In the genomic region with DNA sequence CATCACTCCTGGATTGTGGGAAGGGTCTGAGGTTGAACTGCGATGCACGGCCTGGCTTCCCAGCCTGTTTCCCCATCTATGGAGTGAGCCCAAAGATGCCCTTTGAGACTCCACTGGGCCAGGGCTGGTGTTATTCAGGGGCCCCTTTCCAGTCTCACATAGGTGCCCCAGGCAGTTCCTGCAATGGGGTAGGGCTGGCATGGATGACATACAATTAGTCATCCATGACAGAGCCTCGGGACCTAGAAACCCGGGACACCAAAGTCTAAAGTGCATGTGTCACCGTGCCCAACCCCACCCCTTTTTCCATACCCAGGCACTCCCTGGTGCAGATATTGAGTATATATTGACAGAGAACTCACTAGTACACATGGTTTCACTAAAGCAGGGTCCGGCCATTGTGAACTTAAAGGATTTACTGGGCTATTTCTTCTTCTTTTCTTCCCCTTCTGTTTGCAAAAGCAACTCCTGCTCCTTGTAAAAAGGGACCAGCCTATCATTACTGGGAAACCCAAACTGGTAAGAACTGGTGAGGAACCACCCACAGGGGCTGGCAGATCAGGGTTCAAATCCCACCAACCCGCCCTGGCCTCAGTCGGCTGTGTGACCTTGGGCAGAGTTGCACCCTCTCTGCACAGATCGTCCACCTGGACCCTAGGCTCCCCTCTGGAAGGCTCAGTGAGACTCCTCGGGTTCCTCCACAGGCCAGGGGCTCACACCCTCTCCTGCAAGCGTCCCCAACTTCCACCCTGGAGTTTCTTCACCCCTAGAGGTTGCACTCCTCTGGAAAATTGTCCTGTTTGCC, we compare ENCODE assay signal across 10 cellular contexts. TPM values are rescaled to one million over a fixed set of nuclear protein-coding genes. Genes with fewer than 3 reads are reported as not detected.
DNase-seq lines count a peak whose midpoint lies in the region; ATAC-seq and TF ChIP-seq lines count a peak whose summit lies in the region.
"Had no signal": no experiment of that assay in that cellular context is flagged by ENCODE, and none has a peak within 500 bp of the region (broad histone marks: within the 10 kb centered on the region; RNA-seq: fewer than 3 reads in every experiment).

No MANE protein-coding gene starts in this region.

- TF ChIP-seq CTCF in breast epithelium (IDR thresholded peaks at IDR 0.05): no peak
- no peak for TF ChIP-seq CTCF in dorsolateral prefrontal cortex (IDR thresholded peaks at IDR 0.05 in 54 of 56, conservative IDR thresholded peaks at IDR 0.05 in 2 of 56; ENCODE audit: low read depth in 1 of 56, partially characterized antibody in 56 of 56)

- H3K9me3 ChIP-seq in breast epithelium: no peaks in the 10 kb centered on the region

- TF ChIP-seq POLR2A in breast epithelium (IDR thresholded peaks at IDR 0.05): no peak

- intact Hi-C loops in breast epithelium (cut with DNase I; ENCODE audit: low total_unique reads) (loop anchor here (5.0 kb wide), 1 partner anchor 770 kb away; the partner anchor contains the start of gene CPAMD8), dorsolateral prefrontal cortex (cut with DNase I) (no loop called here)

- H3K9me3 Mint-ChIP-seq in natural killer cell treated with Interleukin-12 subunit alpha and Interleukin-12 subunit beta and Interleukin-15 and Interleukin-18, amount 100 ng/mL, for 72 hours: no peaks in the 10 kb centered on the region

- H3K4me1 Mint-ChIP-seq in natural killer cell treated with Interleukin-12 subunit alpha and Interleukin-12 subunit beta and Interleukin-15 and Interleukin-18, amount 100 ng/mL, for 72 hours (ENCODE audit: low read depth in 2 of 2): peaks cover 4 to 5% of the 10 kb centered on the region in 2 donors

- H3K27ac ChIP-seq in breast epithelium (peak overlapping the region; percentile 43 to 61), dorsolateral prefrontal cortex (no peak overlapping the region)

- no peak overlapping the region for H3K4me3 Mint-ChIP-seq in natural killer cell treated with Interleukin-12 subunit alpha and Interleukin-12 subunit beta and Interleukin-15 and Interleukin-18, amount 100 ng/mL, for 72 hours

- H3K4me3 ChIP-seq in breast epithelium (no peak overlapping the region), dorsolateral prefrontal cortex (no peak overlapping the region)

- ATAC-seq in GM19467 (IDR thresholded peaks at IDR 0.05; ENCODE audit: unreplicated experiment): no peak
- ATAC-seq in natural killer cell treated with Interleukin-12 subunit alpha and Interleukin-12 subunit beta and Interleukin-15 and Interleukin-18, amount 100 ng/mL, for 72 hours: no peak

- H3K36me3 ChIP-seq in breast epithelium: no peaks in the 10 kb centered on the region

- DNase-seq in Caki2 (ENCODE audit: low read depth): peak; percentile 82
- DNase-seq in MV-4-11 (lab: John Stamatoyannopoulos, UW): peak; percentile 28
- DNase-seq in breast epithelium (ENCODE audit: low spot score in 2 of 2): no peak
- peak; percentile 53 to 68 (median 66) for DNase-seq in stimulated activated CD4-positive, alpha-beta T cell treated with anti-CD3 and anti-CD28 coated beads, Interleukin-12 subunit alpha, Interleukin-12 subunit beta, amount 100 ng/mL, for 48 hours (ENCODE audit: low read depth in 2 of 3, low spot score in 1 of 3)
- no peak for DNase-seq in NCI-H2081 treated with DMSO at 0.1 percent for 48 hours (lab: John Stamatoyannopoulos, UW)
- DNase-seq in natural killer cell treated with Interleukin-12 subunit alpha and Interleukin-12 subunit beta and Interleukin-15 and Interleukin-18, amount 100 ng/mL, for 72 hours (ENCODE audit: low spot score): no peak
- no peak for DNase-seq in dorsolateral prefrontal cortex
- DNase-seq: cerebellar nuclear complex, kidney glomerular epithelial cell had no signal

- peaks cover 0 to 8% of the 10 kb centered on the region in 2 donors for H3K27me3 Mint-ChIP-seq in natural killer cell treated with Interleukin-12 subunit alpha and Interleukin-12 subunit beta and Interleukin-15 and Interleukin-18, amount 100 ng/mL, for 72 hours

- in situ Hi-C loops in Caki2 (cut with HindIII; ENCODE audit: low pct_unique_long_range_greater_than_20kb, low sequenced_read_pairs): no loop called here

- no peak overlapping the region for H3K27ac Mint-ChIP-seq in natural killer cell treated with Interleukin-12 subunit alpha and Interleukin-12 subunit beta and Interleukin-15 and Interleukin-18, amount 100 ng/mL, for 72 hours

- no peaks in the 10 kb centered on the region for H3K4me1 ChIP-seq in breast epithelium

- H3K27me3 ChIP-seq in breast epithelium: peaks cover 0 to 20% of the 10 kb centered on the region in 2 donors
- peaks cover 0 to 59% (median 29%) of the 10 kb centered on the region in 45 donors for H3K27me3 ChIP-seq in dorsolateral prefrontal cortex

- no peaks in the 10 kb centered on the region for H3K36me3 Mint-ChIP-seq in natural killer cell treated with Interleukin-12 subunit alpha and Interleukin-12 subunit beta and Interleukin-15 and Interleukin-18, amount 100 ng/mL, for 72 hours

RNA-seq across cellular contexts. Expression of gene B3GNT3, which starts 2.7 kb away (rescaled TPM):
- 9.8 and 15.8 TPM in 2 replicates for total RNA-seq in Caki2 (2014; rRNA removed; shearing (Covaris generic); ENCODE audit: low replicate concordance)
- 1 to 10 TPM in 2 of 3 donors, under 1 TPM in 1; 0.32 to 6.9 (median 2.0) TPM for total RNA-seq in breast epithelium
- not detected for total RNA-seq in natural killer cell treated with Interleukin-12 subunit alpha and Interleukin-12 subunit beta and Interleukin-15 and Interleukin-18, amount 100 ng/mL, for 72 hours
- under 1 TPM in 2 of 120 experiments, not detected in 118; 0.56 to 0.67 TPM for total RNA-seq in dorsolateral prefrontal cortex

RNA-seq across cellular contexts. Expression of gene INSL3, which starts 23.7 kb away (rescaled TPM):
- not detected in 2 replicates for total RNA-seq in Caki2 (2014; rRNA removed; shearing (Covaris generic); ENCODE audit: low replicate concordance)
- total RNA-seq in breast epithelium: under 1 TPM in 1 of 3 donors, not detected in 2; 0.66 TPM
- 10 to 100 TPM in 1 of 2 donors, 1 to 10 TPM in 1; 9.1 to 12.0 TPM for total RNA-seq in natural killer cell treated with Interleukin-12 subunit alpha and Interleukin-12 subunit beta and Interleukin-15 and Interleukin-18, amount 100 ng/mL, for 72 hours
- 1 to 10 TPM in 36 of 120 experiments, under 1 TPM in 33, not detected in 51; 0.54 to 4.2 (median 1.0) TPM for total RNA-seq in dorsolateral prefrontal cortex

RNA-seq across cellular contexts. Expression of gene FCHO1, which starts 46.3 kb away (rescaled TPM):
- total RNA-seq in Caki2 (2014; rRNA removed; shearing (Covaris generic); ENCODE audit: low replicate concordance): 2.7 and 9.1 TPM in 2 replicates
- total RNA-seq in breast epithelium (1 to 10 TPM; 1.6 to 5.3 (median 2.9) TPM), dorsolateral prefrontal cortex (100 to 1,000 TPM in 21 of 120 experiments, 10 to 100 TPM in 99; 39.4 to 173 (median 76.8) TPM)
- total RNA-seq in natural killer cell treated with Interleukin-12 subunit alpha and Interleukin-12 subunit beta and Interleukin-15 and Interleukin-18, amount 100 ng/mL, for 72 hours: 10 to 100 TPM; 28.6 to 71.0 TPM

RNA-seq across cellular contexts. Expression of gene JAK3, which starts 50.2 kb away (rescaled TPM):
- 2.5 and 5.0 TPM in 2 replicates for total RNA-seq in Caki2 (2014; rRNA removed; shearing (Covaris generic); ENCODE audit: low replicate concordance)
- total RNA-seq in breast epithelium: 10 to 100 TPM in 1 of 3 donors, 1 to 10 TPM in 2; 2.8 to 13.1 (median 3.5) TPM
- total RNA-seq in natural killer cell treated with Interleukin-12 subunit alpha and Interleukin-12 subunit beta and Interleukin-15 and Interleukin-18, amount 100 ng/mL, for 72 hours: 100 to 1,000 TPM; 184 to 195 TPM
- 10 to 100 TPM in 55 of 120 experiments, 1 to 10 TPM in 65; 4.2 to 25.1 (median 9.5) TPM for total RNA-seq in dorsolateral prefrontal cortex

Comparison
In these comparisons a context has a peak if more than half of its experiments do, and no peak if none do; other contexts are left out.
1. DNase-seq: peak in Caki2 (single experiment), MV-4-11 (single experiment) and stimulated activated CD4-positive, alpha-beta T cell treated with anti-CD3 and anti-CD28 coated beads, Interleukin-12 subunit alpha, Interleukin-12 subunit beta, amount 100 ng/mL, for 48 hours (3 of 3); none in breast epithelium (0 of 2), NCI-H2081 treated with DMSO at 0.1 percent for 48 hours (single experiment), natural killer cell treated with Interleukin-12 subunit alpha and Interleukin-12 subunit beta and Interleukin-15 and Interleukin-18, amount 100 ng/mL, for 72 hours (single experiment) and dorsolateral prefrontal cortex (0 of 10).
2. H3K27ac ChIP-seq: peak in breast epithelium (2 of 2); none in dorsolateral prefrontal cortex (0 of 59).